In genomic region chr7:55452967-55453366, GRCh38 we compare ENCODE assay signal across 17 cellular contexts.
DNase-seq lines count a peak whose midpoint lies in the region; ATAC-seq and TF ChIP-seq lines count a peak whose summit lies in the region.
"Had no signal": no experiment of that assay in that cellular context is flagged by ENCODE, and none has a peak within 500 bp of the region (broad histone marks: within the 10 kb centered on the region; RNA-seq: fewer than 3 reads in every experiment).

No MANE protein-coding gene starts in this region.

- no peaks in the 10 kb centered on the region for H3K27me3 ChIP-seq in naive thymus-derived CD4-positive, alpha-beta T cell (ENCODE audit: control insufficient read depth in 2 of 2, insufficient read depth in 2 of 2, low read length in 2 of 2)
- peaks cover 18% of the 10 kb centered on the region for H3K27me3 ChIP-seq in left ventricle myocardium inferior (ENCODE audit: low read depth)
- no peaks in the 10 kb centered on the region for H3K27me3 ChIP-seq in A673 (replicated peaks; ENCODE audit: insufficient read depth, low read depth, low read length, poor library complexity)

- TF ChIP-seq CTCF in left ventricle myocardium inferior (IDR thresholded peaks at IDR 0.05; ENCODE audit: borderline replicate concordance): no peak
- no peak for TF ChIP-seq CTCF in A673 (conservative IDR thresholded peaks at IDR 0.05; ENCODE audit: low read depth, low read length)

- no peaks in the 10 kb centered on the region for H3K9me3 ChIP-seq in naive thymus-derived CD4-positive, alpha-beta T cell (ENCODE audit: control insufficient read depth in 2 of 3, low read length in 3 of 3)
- H3K9me3 ChIP-seq in left ventricle myocardium inferior (replicated peaks): peaks cover 18% of the 10 kb centered on the region
- no peaks in the 10 kb centered on the region for H3K9me3 ChIP-seq in A673 (ENCODE audit: low read depth, low read length, poor library complexity, severe bottlenecking)

- no TSS peak for BruUV-seq in A673 (replicated peaks; lab: Mats Ljungman, UMichigan)

- H3K4me1 ChIP-seq in naive thymus-derived CD4-positive, alpha-beta T cell (ENCODE audit: control insufficient read depth in 2 of 2, insufficient read depth in 2 of 2, low read length in 2 of 2): no peaks in the 10 kb centered on the region
- H3K4me1 ChIP-seq in left ventricle myocardium inferior (no peaks in the 10 kb centered on the region), A673 (ENCODE audit: insufficient read depth, low read length, poor library complexity, severe bottlenecking) (no peaks in the 10 kb centered on the region)

- peak overlapping the region; percentile 1 for H3K27ac Mint-ChIP-seq in activated naive CD8-positive, alpha-beta T cell
- H3K27ac Mint-ChIP-seq in activated naive CD8-positive, alpha-beta T cell treated with anti-CD3 and anti-CD28 coated beads for 36 hours: no peak overlapping the region
- peak overlapping the region; percentile 41 for H3K27ac Mint-ChIP-seq in activated T-helper 17 cell treated with anti-CD3 and anti-CD28 coated beads, Interleukin-2, amount 50 U/mL, for 72 hours
- peak overlapping the region in 8 of 9 donors; percentile 10 to 82 (median 53) for H3K27ac Mint-ChIP-seq in naive thymus-derived CD4-positive, alpha-beta T cell
- H3K27ac Mint-ChIP-seq: B cell, GM23338, H9 had no signal

- H3K27ac ChIP-seq in naive thymus-derived CD4-positive, alpha-beta T cell (ENCODE audit: low read depth, low read length): peak overlapping the region; percentile 17
- no peak overlapping the region for H3K27ac ChIP-seq in left ventricle myocardium inferior (replicated peaks)
- H3K27ac ChIP-seq in A673 (ENCODE audit: low read depth, low read length, poor library complexity, severe bottlenecking): no peak overlapping the region

- peaks cover 16% of the 10 kb centered on the region for H3K36me3 Mint-ChIP-seq in activated naive CD8-positive, alpha-beta T cell
- H3K36me3 Mint-ChIP-seq in activated naive CD8-positive, alpha-beta T cell treated with anti-CD3 and anti-CD28 coated beads for 36 hours: peaks cover 25% of the 10 kb centered on the region
- peaks cover 8% of the 10 kb centered on the region for H3K36me3 Mint-ChIP-seq in activated T-helper 17 cell treated with anti-CD3 and anti-CD28 coated beads, Interleukin-2, amount 50 U/mL, for 72 hours (ENCODE audit: low read depth)
- peaks cover 6 to 51% (median 28%) of the 10 kb centered on the region in 5 donors for H3K36me3 Mint-ChIP-seq in naive thymus-derived CD4-positive, alpha-beta T cell

- CTCF ChIA-PET in naive thymus-derived CD4-positive, alpha-beta T cell (lab: Charles Lee): interaction anchor here (0.7 kb wide), 1 partner anchor 111 kb away, joined by 3 read pairs; no protein-coding TSS in a partner anchor
- CTCF ChIA-PET in A673 (lab: Charles Lee): no interaction called here

- H3K4me3 ChIP-seq in naive thymus-derived CD4-positive, alpha-beta T cell (ENCODE audit: low read length): no peak overlapping the region
- no peak overlapping the region for H3K4me3 ChIP-seq in left ventricle myocardium inferior
- no peak overlapping the region for H3K4me3 ChIP-seq in A673 (ENCODE audit: low read depth, low read length, poor library complexity, severe bottlenecking)
- H3K4me3 ChIP-seq: GM23338 had no signal

- no peaks in the 10 kb centered on the region for H3K36me3 ChIP-seq in naive thymus-derived CD4-positive, alpha-beta T cell (ENCODE audit: control insufficient read depth in 2 of 3, insufficient read depth in 3 of 3, low read length in 3 of 3)
- H3K36me3 ChIP-seq in left ventricle myocardium inferior (no peaks in the 10 kb centered on the region), A673 (ENCODE audit: insufficient read depth, low read length, poor library complexity, severe bottlenecking) (no peaks in the 10 kb centered on the region)

- H3K4me1 Mint-ChIP-seq in activated naive CD8-positive, alpha-beta T cell (ENCODE audit: low read depth): peaks cover 32% of the 10 kb centered on the region
- peaks cover 13% of the 10 kb centered on the region for H3K4me1 Mint-ChIP-seq in activated naive CD8-positive, alpha-beta T cell treated with anti-CD3 and anti-CD28 coated beads for 36 hours
- peaks cover 19% of the 10 kb centered on the region for H3K4me1 Mint-ChIP-seq in activated T-helper 17 cell treated with anti-CD3 and anti-CD28 coated beads, Interleukin-2, amount 50 U/mL, for 72 hours
- H3K4me1 Mint-ChIP-seq in naive thymus-derived CD4-positive, alpha-beta T cell: peaks cover 9 to 55% (median 45%) of the 10 kb centered on the region in 7 donors
- H3K4me1 Mint-ChIP-seq: GM23338, H9 had no signal

- DNase-seq in activated naive CD8-positive, alpha-beta T cell treated with anti-CD3 and anti-CD28 coated beads for 36 hours: no peak
- no peak for DNase-seq in naive thymus-derived CD4-positive, alpha-beta T cell
- DNase-seq in GOT3 (lab: John Stamatoyannopoulos, UW): no peak
- no peak for DNase-seq in left ventricle myocardium inferior
- DNase-seq in A673 (ENCODE audit: low spot score): no peak
- DNase-seq: 8988T, ACHN, C1 segment of cervical spinal cord, Calu3, DMS 273 treated with DMSO at 0.1 percent for 48 hours, H9, KG1 had no signal

- POLR2A ChIA-PET in naive thymus-derived CD4-positive, alpha-beta T cell (lab: Charles Lee): interaction anchor here (0.6 to 1.8 kb wide), 4 partner anchors 12 to 80 kb away, joined by 3 to 11 read pairs (median 4); no protein-coding TSS in a partner anchor
- POLR2A ChIA-PET in A673 (lab: Charles Lee; ENCODE audit: low non-redundant PET): no interaction called here

- peaks cover 20% of the 10 kb centered on the region for H3K9me3 Mint-ChIP-seq in activated naive CD8-positive, alpha-beta T cell (ENCODE audit: low read depth)
- H3K9me3 Mint-ChIP-seq in activated naive CD8-positive, alpha-beta T cell treated with anti-CD3 and anti-CD28 coated beads for 36 hours: peaks cover 22% of the 10 kb centered on the region
- H3K9me3 Mint-ChIP-seq in activated T-helper 17 cell treated with anti-CD3 and anti-CD28 coated beads, Interleukin-2, amount 50 U/mL, for 72 hours: peaks cover 5% of the 10 kb centered on the region
- H3K9me3 Mint-ChIP-seq in naive thymus-derived CD4-positive, alpha-beta T cell: peaks cover 5 to 30% (median 14%) of the 10 kb centered on the region in 11 donors

- no peak overlapping the region for H3K4me3 Mint-ChIP-seq in activated naive CD8-positive, alpha-beta T cell
- no peak overlapping the region for H3K4me3 Mint-ChIP-seq in activated naive CD8-positive, alpha-beta T cell treated with anti-CD3 and anti-CD28 coated beads for 36 hours
- H3K4me3 Mint-ChIP-seq in activated T-helper 17 cell treated with anti-CD3 and anti-CD28 coated beads, Interleukin-2, amount 50 U/mL, for 72 hours: no peak overlapping the region
- H3K4me3 Mint-ChIP-seq in naive thymus-derived CD4-positive, alpha-beta T cell: peak overlapping the region in 7 of 10 donors; percentile 6 to 56 (median 19)
- H3K4me3 Mint-ChIP-seq: B cell, GM23338, H9, IgD-negative memory B cell had no signal

- no peaks in the 10 kb centered on the region for H3K27me3 Mint-ChIP-seq in activated naive CD8-positive, alpha-beta T cell
- H3K27me3 Mint-ChIP-seq in activated naive CD8-positive, alpha-beta T cell treated with anti-CD3 and anti-CD28 coated beads for 36 hours: peaks cover 4% of the 10 kb centered on the region
- no peaks in the 10 kb centered on the region for H3K27me3 Mint-ChIP-seq in activated T-helper 17 cell treated with anti-CD3 and anti-CD28 coated beads, Interleukin-2, amount 50 U/mL, for 72 hours
- H3K27me3 Mint-ChIP-seq in naive thymus-derived CD4-positive, alpha-beta T cell: no peaks in the 10 kb centered on the region
- H3K27me3 Mint-ChIP-seq: B cell, IgD-negative memory B cell had no signal

- intact Hi-C loops in naive thymus-derived CD4-positive, alpha-beta T cell (cut with micrococcal nuclease): loop anchor here in 1 of 2 donors (2.0 kb wide), 1 partner anchor 16 kb away; no protein-coding TSS in a partner anchor
- intact Hi-C loops in left ventricle myocardium inferior (cut with micrococcal nuclease): no loop called here
- intact Hi-C loops in A673 (cut with micrococcal nuclease; ENCODE audit: unreplicated experiment): no loop called here

- no peak for ATAC-seq in activated T-helper 17 cell treated with anti-CD3 and anti-CD28 coated beads, Interleukin-2, amount 50 U/mL, for 72 hours (replicated peaks)
- no peak for ATAC-seq in naive thymus-derived CD4-positive, alpha-beta T cell
- ATAC-seq: GM23338 had no signal

Comparison
In these comparisons a context has a peak if more than half of its experiments do, and no peak if none do; other contexts are left out.
1. H3K4me3 Mint-ChIP-seq: peak in naive thymus-derived CD4-positive, alpha-beta T cell (7 of 10); none in activated naive CD8-positive, alpha-beta T cell (single experiment), activated naive CD8-positive, alpha-beta T cell treated with anti-CD3 and anti-CD28 coated beads for 36 hours (single experiment) and activated T-helper 17 cell treated with anti-CD3 and anti-CD28 coated beads, Interleukin-2, amount 50 U/mL, for 72 hours (single experiment).